Comparison of ENCODE assay signal across 21 cellular contexts in genomic region chr20:39823239-39823638, GRCh38.
DNase-seq lines count a peak whose midpoint lies in the region; FAIRE-seq and TF ChIP-seq lines count a peak whose summit lies in the region.
"Had no signal": no experiment of that assay in that cellular context is flagged by ENCODE, and none has a peak within 500 bp of the region (broad histone marks: within the 10 kb centered on the region; RNA-seq: fewer than 3 reads in every experiment).

No MANE protein-coding gene starts in this region.

- H2AFZ ChIP-seq in osteoblast (ENCODE audit: low read length) = no peak overlapping the region

- H4K20me1 ChIP-seq in osteoblast (ENCODE audit: insufficient read depth, low read length) = no peaks in the 10 kb centered on the region

- FAIRE-seq in RCC 7860 (lab: Jason Lieb, UNC) = peak; percentile 97
- FAIRE-seq: H1 had no signal

- H3K4me1 Mint-ChIP-seq in activated CD4-positive, alpha-beta memory T cell treated with anti-CD3 and anti-CD28 coated beads for 36 hours (ENCODE audit: low read depth) = no peaks in the 10 kb centered on the region
- H3K4me1 Mint-ChIP-seq: activated naive CD4-positive, alpha-beta T cell treated with anti-CD3 and anti-CD28 coated beads, Interleukin-2, amount 50 U/mL, for 24 hours; stimulated activated effector memory CD8-positive, alpha-beta T cell treated with anti-CD3 and anti-CD28 coated beads, Interleukin-12 subunit alpha, Interleukin-12 subunit beta, amount 100 ng/mL, for 72 hours had no signal

- DNase-seq in Daoy (ENCODE audit: low read depth) (peak; percentile 68), RCC 7860 (ENCODE audit: low spot score) (peak; percentile 95), fibroblast of gingiva (ENCODE audit: low read depth) (peak; percentile 22), osteoblast (ENCODE audit: insufficient read length, low spot score, missing footprints) (peak; percentile 64), colonic mucosa (no peak), superior temporal gyrus (ENCODE audit: extremely low spot score) (no peak), SIG-M5 (lab: John Stamatoyannopoulos, UW) (no peak)
- DNase-seq in activated CD4-positive, alpha-beta memory T cell treated with anti-CD3 and anti-CD28 coated beads for 36 hours = no peak
- DNase-seq: Kasumi-1; NCI-H2029 treated with DMSO at 0.1 percent for 48 hours; NCI-H774; psoas muscle; SHP77; stimulated activated CD4-positive, alpha-beta T cell treated with anti-CD3 and anti-CD28 coated beads, Interleukin-4, amount 100 ng/mL, for 1 hour; upper lobe of right lung had no signal

- no peaks in the 10 kb centered on the region for H3K79me2 ChIP-seq in osteoblast (ENCODE audit: insufficient read depth, low read length)

- no peaks in the 10 kb centered on the region for H3K27me3 ChIP-seq in osteoblast (ENCODE audit: insufficient read depth, low read length)
- no peaks in the 10 kb centered on the region for H3K27me3 ChIP-seq in colonic mucosa
- H3K27me3 ChIP-seq: foreskin keratinocyte, upper lobe of right lung had no signal

- no peak overlapping the region for H3K9ac ChIP-seq in colonic mucosa (ENCODE audit: low read depth in 2 of 2, low read length in 2 of 2)

- H3K4me3 ChIP-seq in osteoblast (ENCODE audit: insufficient read depth, low read length) = no peak overlapping the region
- no peak overlapping the region for H3K4me3 ChIP-seq in colonic mucosa
- H3K4me3 ChIP-seq: coronary artery, psoas muscle, upper lobe of right lung had no signal

- H3K4me1 ChIP-seq in osteoblast (ENCODE audit: insufficient read depth, low read length) (peaks cover 26% of the 10 kb centered on the region), colonic mucosa (no peaks in the 10 kb centered on the region)
- H3K4me1 ChIP-seq: upper lobe of right lung had no signal

- intact Hi-C loops in colonic mucosa (cut with DNase I) = no loop called here
- intact Hi-C loops in activated CD4-positive, alpha-beta memory T cell treated with anti-CD3 and anti-CD28 coated beads for 36 hours (cut with micrococcal nuclease) = no loop called here

- POLR2A ChIA-PET in activated CD4-positive, alpha-beta memory T cell treated with anti-CD3 and anti-CD28 coated beads for 36 hours (lab: Charles Lee) = no interaction called here

- H3K9me3 ChIP-seq in osteoblast (ENCODE audit: low read depth, low read length) = no peaks in the 10 kb centered on the region
- H3K9me3 ChIP-seq in colonic mucosa = no peaks in the 10 kb centered on the region
- H3K9me3 ChIP-seq: psoas muscle, upper lobe of right lung had no signal

- no peaks in the 10 kb centered on the region for H3K36me3 ChIP-seq in osteoblast (ENCODE audit: insufficient read depth, low read length)
- H3K36me3 ChIP-seq in colonic mucosa = no peaks in the 10 kb centered on the region
- H3K36me3 ChIP-seq: upper lobe of right lung had no signal

- no peak overlapping the region for H3K4me3 Mint-ChIP-seq in activated CD4-positive, alpha-beta memory T cell treated with anti-CD3 and anti-CD28 coated beads for 36 hours
- H3K4me3 Mint-ChIP-seq: activated naive CD4-positive, alpha-beta T cell treated with anti-CD3 and anti-CD28 coated beads, Interleukin-2, amount 50 U/mL, for 24 hours; stimulated activated effector memory CD8-positive, alpha-beta T cell treated with anti-CD3 and anti-CD28 coated beads, Interleukin-12 subunit alpha, Interleukin-12 subunit beta, amount 100 ng/mL, for 72 hours had no signal

- H3K27me3 Mint-ChIP-seq in activated CD4-positive, alpha-beta memory T cell treated with anti-CD3 and anti-CD28 coated beads for 36 hours = peaks cover 1% of the 10 kb centered on the region

- CTCF ChIA-PET in activated CD4-positive, alpha-beta memory T cell treated with anti-CD3 and anti-CD28 coated beads for 36 hours (lab: Charles Lee) = no interaction called here

- no peaks in the 10 kb centered on the region for H3K9me3 Mint-ChIP-seq in activated CD4-positive, alpha-beta memory T cell treated with anti-CD3 and anti-CD28 coated beads for 36 hours
- H3K9me3 Mint-ChIP-seq: activated naive CD4-positive, alpha-beta T cell treated with anti-CD3 and anti-CD28 coated beads, Interleukin-2, amount 50 U/mL, for 24 hours had no signal

- H3K4me2 ChIP-seq in osteoblast (ENCODE audit: insufficient read depth, low read length) = peak overlapping the region; percentile 53

- H3K27ac ChIP-seq in osteoblast (ENCODE audit: low read depth, low read length) (peak overlapping the region; percentile 68), colonic mucosa (no peak overlapping the region)
- H3K27ac ChIP-seq: C4-2B, coronary artery, foreskin keratinocyte, psoas muscle, upper lobe of right lung had no signal

- TF ChIP-seq CTCF in osteoblast (IDR thresholded peaks at IDR 0.05; ENCODE audit: extremely low read depth, low read depth, low read length) = no peak
- no peak for TF ChIP-seq CTCF in colonic mucosa (IDR thresholded peaks at IDR 0.05)

- H3K27ac Mint-ChIP-seq in activated CD4-positive, alpha-beta memory T cell treated with anti-CD3 and anti-CD28 coated beads for 36 hours = no peak overlapping the region
- H3K27ac Mint-ChIP-seq: activated naive CD4-positive, alpha-beta T cell treated with anti-CD3 and anti-CD28 coated beads, Interleukin-2, amount 50 U/mL, for 24 hours; stimulated activated effector memory CD8-positive, alpha-beta T cell treated with anti-CD3 and anti-CD28 coated beads, Interleukin-12 subunit alpha, Interleukin-12 subunit beta, amount 100 ng/mL, for 72 hours had no signal

- no peaks in the 10 kb centered on the region for H3K36me3 Mint-ChIP-seq in activated CD4-positive, alpha-beta memory T cell treated with anti-CD3 and anti-CD28 coated beads for 36 hours
- H3K36me3 Mint-ChIP-seq: activated naive CD4-positive, alpha-beta T cell treated with anti-CD3 and anti-CD28 coated beads, Interleukin-2, amount 50 U/mL, for 24 hours; stimulated activated effector memory CD8-positive, alpha-beta T cell treated with anti-CD3 and anti-CD28 coated beads, Interleukin-12 subunit alpha, Interleukin-12 subunit beta, amount 100 ng/mL, for 72 hours had no signal

Comparison
In these comparisons a context has a peak if more than half of its experiments do, and no peak if none do; other contexts are left out.
1. DNase-seq: peak in Daoy (single experiment), RCC 7860 (single experiment), fibroblast of gingiva (single experiment) and osteoblast (single experiment); none in colonic mucosa (single experiment), superior temporal gyrus (single experiment), activated CD4-positive, alpha-beta memory T cell treated with anti-CD3 and anti-CD28 coated beads for 36 hours (single experiment) and SIG-M5 (single experiment).